ENCODE assay signal across 8 cellular contexts in the genomic region with DNA sequence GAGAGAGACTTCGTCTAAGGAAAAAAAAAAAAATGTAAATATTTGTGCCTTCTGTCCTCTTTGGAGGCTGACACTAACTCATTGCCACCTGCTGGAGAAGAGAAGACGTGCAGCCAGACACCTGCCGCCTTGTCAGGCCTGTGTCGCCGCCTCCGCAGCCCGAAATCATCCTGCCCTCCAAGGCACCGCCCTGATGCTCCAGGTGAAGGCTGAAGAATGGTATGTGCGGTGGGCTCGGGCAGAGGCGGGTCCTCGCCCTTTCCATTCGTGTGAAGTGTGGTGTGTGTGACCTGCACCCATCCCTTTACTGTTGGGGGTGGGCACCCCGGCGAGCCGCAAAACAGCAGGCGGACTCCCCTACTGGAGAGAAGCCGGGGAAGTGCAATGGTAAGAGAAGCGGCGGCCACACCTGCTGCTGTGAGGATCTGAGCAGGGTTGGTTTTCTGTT.
DNase-seq lines count a peak whose midpoint lies in the region; ATAC-seq, FAIRE-seq and TF ChIP-seq lines count a peak whose summit lies in the region.

No MANE protein-coding gene starts in this region.

- FAIRE-seq in RCC 7860 (lab: Jason Lieb, UNC): no peak

- TF ChIP-seq EP300 in ovary (IDR thresholded peaks at IDR 0.05) (no peak), tibial nerve (IDR thresholded peaks at IDR 0.05) (no peak)

- intact Hi-C loops in ovary (cut with DNase I): no loop called here

- H3K4me3 ChIP-seq in ovary: no peak overlapping the region
- peak overlapping the region in 2 of 4 donors; percentile 15 to 28 for H3K4me3 ChIP-seq in tibial nerve

- H3K9me3 ChIP-seq in ovary (no peaks in the 10 kb centered on the region), tibial nerve (no peaks in the 10 kb centered on the region)

- WGBS in ovary, 3 donors: 6 to 18% (median 12%) methylated on average over 19 to 20 of the region's 20 CpGs
- WGBS in tibial nerve, 2 donors: 9 to 19% methylated on average over 20 of the region's 20 CpGs

- H3K27ac ChIP-seq in foreskin keratinocyte: no peak overlapping the region
- no peak overlapping the region for H3K27ac ChIP-seq in ovary
- no peak overlapping the region for H3K27ac ChIP-seq in tibial nerve

- H3K27me3 ChIP-seq in foreskin keratinocyte (no peaks in the 10 kb centered on the region), ovary (no peaks in the 10 kb centered on the region), tibial nerve (no peaks in the 10 kb centered on the region)

- ATAC-seq in HG03432 (IDR thresholded peaks at IDR 0.05; ENCODE audit: unreplicated experiment) (peak; percentile 91), foreskin keratinocyte (peak; percentile 90)

- TF ChIP-seq POLR2A in ovary (IDR thresholded peaks at IDR 0.05): no peak
- TF ChIP-seq POLR2A in tibial nerve (IDR thresholded peaks at IDR 0.05): no peak

- H3K36me3 ChIP-seq in ovary (no peaks in the 10 kb centered on the region), tibial nerve (no peaks in the 10 kb centered on the region)

- DNase-seq in NCI-H1436 (lab: John Stamatoyannopoulos, UW) (peak; percentile 45), NCI-H1436 treated with DMSO at 0.1 percent for 48 hours (lab: John Stamatoyannopoulos, UW) (no peak), RCC 7860 (ENCODE audit: low spot score) (peak; percentile 17), foreskin keratinocyte (peak in 1 of 2 donors; percentile 54), ovary (peak; percentile 30 to 60 (median 42)), tibial nerve (ENCODE audit: low spot score in 2 of 2) (peak in 1 of 2 donors; percentile 44)
- DNase-seq in activated effector memory CD4-positive, alpha-beta T cell treated with Interleukin-2 at 50 U/mL for 16 hours: peak; percentile 67

- TF ChIP-seq CTCF in foreskin keratinocyte (conservative IDR thresholded peaks at IDR 0.05) (peak; percentile 80), ovary (IDR thresholded peaks at IDR 0.05) (peak in 1 of 3 donors; percentile 34), tibial nerve (IDR thresholded peaks at IDR 0.05) (peak; percentile 28 to 55 (median 37))

- no peaks in the 10 kb centered on the region for H3K4me1 ChIP-seq in foreskin keratinocyte
- peaks cover 2% of the 10 kb centered on the region for H3K4me1 ChIP-seq in ovary (ENCODE audit: insufficient read depth)
- H3K4me1 ChIP-seq in tibial nerve: peaks cover 0 to 4% (median 0%) of the 10 kb centered on the region in 4 donors
